Comparison of ENCODE assay signal across 8 cellular contexts in the genomic region with DNA sequence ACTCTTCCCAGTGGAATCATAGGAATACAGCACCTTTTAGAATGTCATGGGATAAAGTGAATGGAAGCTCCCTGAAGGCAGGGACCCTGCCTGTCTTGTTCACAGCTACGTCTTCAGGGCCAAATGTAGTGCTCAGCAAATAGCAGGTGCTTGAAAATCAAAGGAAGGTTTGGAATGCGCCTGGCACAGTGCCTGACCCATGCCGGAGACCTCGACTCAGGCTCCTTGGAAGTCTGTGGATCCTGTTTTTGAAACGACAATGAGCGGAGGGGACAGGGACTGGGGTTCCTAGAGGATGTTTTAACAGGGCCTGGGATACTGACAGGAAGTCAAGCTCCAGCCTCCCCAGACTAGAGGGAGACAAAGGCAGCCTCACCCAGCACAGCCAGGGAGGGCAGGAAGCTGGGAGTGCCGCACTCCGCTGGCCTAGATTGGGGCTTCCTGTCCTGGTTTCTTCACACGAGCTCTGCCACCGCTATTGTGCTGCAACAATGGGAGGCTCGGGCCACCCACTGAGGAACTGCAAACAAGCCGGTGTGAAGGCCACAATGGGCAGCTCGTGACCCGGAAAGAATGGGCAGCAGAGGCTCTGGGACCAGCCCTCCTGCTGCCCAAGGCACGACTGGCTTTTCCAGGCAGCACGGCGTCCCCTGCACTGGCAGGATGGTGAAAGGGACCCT.
DNase-seq lines count a peak whose midpoint lies in the region; ATAC-seq lines count a peak whose summit lies in the region.

No MANE protein-coding gene starts in this region.

- H3K9me3 ChIP-seq in HUES6 (ENCODE audit: control insufficient read depth, insufficient read depth, low read depth, low read length) (peaks cover 5% of the 10 kb centered on the region), SK-N-MC (ENCODE audit: low read depth, low read length) (no peaks in the 10 kb centered on the region)

- H3K4me3 Mint-ChIP-seq in memory B cell, result peak overlapping the region; percentile 78

- H3K9ac ChIP-seq in HUES6 (ENCODE audit: low read length), result peak overlapping the region; percentile 5
- H3K9ac ChIP-seq in SK-N-MC (ENCODE audit: insufficient read length), result no peak overlapping the region

- H3K4me1 Mint-ChIP-seq in memory B cell, result peaks cover 65% of the 10 kb centered on the region

- peaks cover 3% of the 10 kb centered on the region for H3K9me3 Mint-ChIP-seq in memory B cell

- no peak for ATAC-seq in memory B cell (ENCODE audit: low read depth)
- no peak for ATAC-seq in GM21619 (IDR thresholded peaks at IDR 0.05; ENCODE audit: unreplicated experiment)
- ATAC-seq in GM18517 (IDR thresholded peaks at IDR 0.05; ENCODE audit: unreplicated experiment), result no peak
- ATAC-seq in GM21528 (IDR thresholded peaks at IDR 0.05; ENCODE audit: low FRiP score, unreplicated experiment), result no peak

- no peaks in the 10 kb centered on the region for H3K27me3 ChIP-seq in HUES6 (ENCODE audit: control insufficient read depth, insufficient read depth, low read length)

- H3K27ac Mint-ChIP-seq in memory B cell, result peak overlapping the region; percentile 89

- H3K36me3 Mint-ChIP-seq in memory B cell, result peaks cover 25% of the 10 kb centered on the region

- no peak overlapping the region for H3K27ac ChIP-seq in HUES6 (ENCODE audit: low read depth, low read length)
- peak overlapping the region; percentile 31; the same call in 1 of the 2 replicates for H3K27ac ChIP-seq in SK-N-MC

- no peak overlapping the region for H3K4me3 ChIP-seq in HUES6 (ENCODE audit: low read depth, low read length)
- no peak overlapping the region for H3K4me3 ChIP-seq in SK-N-MC

- H3K27me3 Mint-ChIP-seq in memory B cell, result no peaks in the 10 kb centered on the region

- peaks cover 40% of the 10 kb centered on the region for H3K4me1 ChIP-seq in HUES6 (ENCODE audit: control insufficient read depth, insufficient read depth, low read length)

- DNase-seq in SK-N-MC (ENCODE audit: low read depth, low spot score) (no peak), memory B cell (ENCODE audit: low spot score in 2 of 2) (no peak), inferior parietal cortex (ENCODE audit: extremely low spot score) (no peak)
- DNase-seq in central memory CD4-positive, alpha-beta T cell, result peak; percentile 59

- H3K36me3 ChIP-seq in HUES6 (ENCODE audit: control insufficient read depth, insufficient read depth, low read length) (no peaks in the 10 kb centered on the region), SK-N-MC (ENCODE audit: insufficient read depth, low read length) (peaks cover 14% of the 10 kb centered on the region)
